Comparison of ENCODE assay signal across 8 cellular contexts in genomic region chr17:75784473-75785015, GRCh38. TPM values are rescaled to one million over a fixed set of nuclear protein-coding genes. Genes with fewer than 3 reads are reported as not detected.
DNase-seq lines count a peak whose midpoint lies in the region; ATAC-seq and TF ChIP-seq lines count a peak whose summit lies in the region.

Gene UNK (plus strand): TSS chr17:75784806. CDS start chr17:75784881, 75 bp downstream.

- H3K36me3 ChIP-seq in SU-DHL-6 (ENCODE audit: low read length): no peaks in the 10 kb centered on the region

- H3K27me3 Mint-ChIP-seq in activated naive CD8-positive, alpha-beta T cell: no peaks in the 10 kb centered on the region

- peak within 1 kb of the TSS; percentile 96 for H3K27ac ChIP-seq in SU-DHL-6 (ENCODE audit: low read depth, low read length)
- peak within 1 kb of the TSS; percentile 100 for H3K27ac ChIP-seq in substantia nigra (ENCODE audit: low read depth, low read length, poor library complexity, severe bottlenecking)

- peak within 1 kb of the TSS; percentile 97 for H3K4me2 ChIP-seq in SU-DHL-6 (ENCODE audit: low read depth, low read length, poor library complexity, severe bottlenecking)

- ATAC-seq in HG02763 (IDR thresholded peaks at IDR 0.05; ENCODE audit: unreplicated experiment): peak; percentile 66

- DNase-seq in GM04504 (ENCODE audit: low read depth) (peak; percentile 99), NCI-H1417 (lab: John Stamatoyannopoulos, UW) (peak; percentile 97 to 99 (median 98)), glomerular endothelial cell (ENCODE audit: extremely low read depth, low read depth, low spot score) (peak; percentile 97), nucleus accumbens (lab: John Stamatoyannopoulos, UW) (peak; percentile 91 to 100 (median 98)), substantia nigra (lab: John Stamatoyannopoulos, UW) (peak; percentile 86 to 99 (median 97))

- no peak for TF ChIP-seq CTCF in SU-DHL-6 (IDR thresholded peaks at IDR 0.05; ENCODE audit: insufficient read depth, low read length, poor library complexity, severe bottlenecking)

- H3K27me3 ChIP-seq in SU-DHL-6 (ENCODE audit: low read length): no peaks in the 10 kb centered on the region

- H3K4me3 Mint-ChIP-seq in activated naive CD8-positive, alpha-beta T cell: peak within 1 kb of the TSS; percentile 84

- peaks cover 3% of the 10 kb centered on the region for H3K9me3 Mint-ChIP-seq in activated naive CD8-positive, alpha-beta T cell (ENCODE audit: low read depth)

- H3K9me2 ChIP-seq in SU-DHL-6 (replicated peaks; ENCODE audit: insufficient read depth, low read length): no peaks in the 10 kb centered on the region

- H3K9ac ChIP-seq in SU-DHL-6 (ENCODE audit: low read length): peak within 1 kb of the TSS; percentile 98

- H3K4me1 Mint-ChIP-seq in activated naive CD8-positive, alpha-beta T cell (ENCODE audit: low read depth): peaks cover 48% of the 10 kb centered on the region

- peaks cover 45% of the 10 kb centered on the region for H3K79me2 ChIP-seq in SU-DHL-6 (ENCODE audit: insufficient read depth, low read length)

- peak within 1 kb of the TSS; percentile 67 for H2AFZ ChIP-seq in SU-DHL-6 (ENCODE audit: low read depth, low read length, severe bottlenecking)

- 0 out of 2 replicates have a peak, but pooled peaks cover 3% of the 10 kb centered on the region for H3K9me3 ChIP-seq in SU-DHL-6 (ENCODE audit: insufficient read depth, low read length)

- peak within 1 kb of the TSS; percentile 98 for H3K27ac Mint-ChIP-seq in activated naive CD8-positive, alpha-beta T cell

- peak within 1 kb of the TSS; percentile 73 for H3K4me3 ChIP-seq in SU-DHL-6 (ENCODE audit: insufficient read depth, low read length, poor library complexity, severe bottlenecking)

- H4K20me1 ChIP-seq in SU-DHL-6 (ENCODE audit: low read depth, low read length): no peaks in the 10 kb centered on the region

- H3K36me3 Mint-ChIP-seq in activated naive CD8-positive, alpha-beta T cell: peaks cover 6% of the 10 kb centered on the region

- H3F3A ChIP-seq in SU-DHL-6 (ENCODE audit: insufficient read depth): peaks cover 46% of the 10 kb centered on the region

RNA-seq across cellular contexts. Expression of gene UNK, which starts in this region (rescaled TPM):
- total RNA-seq in glomerular endothelial cell: 14.5 and 28.6 TPM in 2 replicates

Comparison
In these comparisons a context has a peak if more than half of its experiments do, and no peak if none do; other contexts are left out.
1. Peak in every context shown above with its lines: DNase-seq, ATAC-seq, H3K4me3 ChIP-seq and H3K27ac ChIP-seq.